Comparison of ENCODE assay signal across 7 cellular contexts in genomic region chr9:89604463-89605180, GRCh38. TPM values are rescaled to one million over a fixed set of nuclear protein-coding genes. Genes with fewer than 3 reads are reported as not detected.
DNase-seq lines count a peak whose midpoint lies in the region; ATAC-seq lines count a peak whose summit lies in the region.

Gene GADD45G (plus strand): TSS chr9:89605012. CDS start chr9:89605122, 110 bp downstream.

- no peaks in the 10 kb centered on the region for H3K27me3 Mint-ChIP-seq in activated T-cell treated with anti-CD3 and anti-CD28 coated beads, Interleukin-2, amount 50 U/mL, for 4 hours (ENCODE audit: low read depth)

- DNase-seq in HT-29 (ENCODE audit: low spot score) (peak; percentile 71), NOMO-1 treated with DMSO at 0.1 percent for 48 hours (lab: John Stamatoyannopoulos, UW; ENCODE audit: unreplicated experiment) (peak; percentile 37)
- DNase-seq in activated T-cell treated with anti-CD3 and anti-CD28 coated beads, Interleukin-2, amount 50 U/mL, for 4 hours: peak; percentile 89
- DNase-seq in stimulated activated CD8-positive, alpha-beta memory T cell treated with anti-CD3 and anti-CD28 coated beads, Interleukin-4, amount 100 ng/mL, for 48 hours: peak; percentile 86

- peak; percentile 46 for ATAC-seq in GM18861 (IDR thresholded peaks at IDR 0.05; ENCODE audit: unreplicated experiment)
- peak; percentile 70 to 74 for ATAC-seq in activated T-cell treated with anti-CD3 and anti-CD28 coated beads, Interleukin-2, amount 50 U/mL, for 4 hours
- peak; percentile 67 for ATAC-seq in esophagus mucosa

- H3K9me3 Mint-ChIP-seq in activated T-cell treated with anti-CD3 and anti-CD28 coated beads, Interleukin-2, amount 50 U/mL, for 4 hours: no peaks in the 10 kb centered on the region

- H3K4me1 Mint-ChIP-seq in activated T-cell treated with anti-CD3 and anti-CD28 coated beads, Interleukin-2, amount 50 U/mL, for 4 hours (ENCODE audit: low read depth): peaks cover 26% of the 10 kb centered on the region

- peaks cover 12 to 34% of the 10 kb centered on the region in 2 donors for H3K4me1 ChIP-seq in muscle layer of duodenum (ENCODE audit: control insufficient read depth in 1 of 2, insufficient read depth in 2 of 2, low read length in 2 of 2)

- H3K36me3 Mint-ChIP-seq in activated T-cell treated with anti-CD3 and anti-CD28 coated beads, Interleukin-2, amount 50 U/mL, for 4 hours (ENCODE audit: insufficient read depth): no peaks in the 10 kb centered on the region

- H3K4me3 Mint-ChIP-seq in activated T-cell treated with anti-CD3 and anti-CD28 coated beads, Interleukin-2, amount 50 U/mL, for 4 hours: peak within 1 kb of the TSS; percentile 87

- no peaks in the 10 kb centered on the region for H3K9me3 ChIP-seq in muscle layer of duodenum (ENCODE audit: control insufficient read depth in 1 of 2, low read length in 2 of 2)

- no peaks in the 10 kb centered on the region for H3K36me3 ChIP-seq in muscle layer of duodenum (ENCODE audit: control insufficient read depth in 1 of 2, insufficient read depth in 2 of 2, low read length in 2 of 2)

- H3K27ac ChIP-seq in muscle layer of duodenum (ENCODE audit: low read length): peak within 1 kb of the TSS; percentile 67

- H3K27me3 ChIP-seq in muscle layer of duodenum (ENCODE audit: low read depth, low read length): no peaks in the 10 kb centered on the region

- H3K4me3 ChIP-seq in muscle layer of duodenum (ENCODE audit: low read depth in 1 of 2, low read length in 2 of 2): peak within 1 kb of the TSS; percentile 71 to 92

RNA-seq across cellular contexts. Expression of gene GADD45G, which starts in this region (rescaled TPM):
- total RNA-seq in HT-29 (2014; rRNA removed; shearing (Covaris generic)): 1.3 and 5.2 TPM in 2 replicates
- total RNA-seq in activated T-cell treated with anti-CD3 and anti-CD28 coated beads, Interleukin-2, amount 50 U/mL, for 4 hours: 10 to 100 TPM in 1 of 3 donors, 1 to 10 TPM in 2; 5.9 to 16.7 (median 6.4) TPM
- total RNA-seq in esophagus mucosa: 1.6 TPM

Comparison
In these comparisons a context has a peak if more than half of its experiments do, and no peak if none do; other contexts are left out.
1. Peak in every context shown above with its lines: DNase-seq, ATAC-seq, H3K4me3 ChIP-seq and H3K27ac ChIP-seq.
2. DNase-seq: peak in every context shown above with its lines; median percentile 89 in activated T-cell treated with anti-CD3 and anti-CD28 coated beads, Interleukin-2, amount 50 U/mL, for 4 hours; 86 in stimulated activated CD8-positive, alpha-beta memory T cell treated with anti-CD3 and anti-CD28 coated beads, Interleukin-4, amount 100 ng/mL, for 48 hours; 71 in HT-29; 37 in NOMO-1 treated with DMSO at 0.1 percent for 48 hours.